Comparison of ENCODE assay signal across 8 cellular contexts in genomic region chr11:95849087-95849825, GRCh38. TPM values are rescaled to one million over a fixed set of nuclear protein-coding genes. Genes with fewer than 3 reads are reported as not detected.
DNase-seq lines count a peak whose midpoint lies in the region; ATAC-seq and TF ChIP-seq lines count a peak whose summit lies in the region.

No MANE protein-coding gene starts in this region.

- WGBS in endodermal cell (ENCODE audit: insufficient coverage in 1 of 2, insufficient read length in 1 of 2), 2 experiments, result 84 to 98% methylated on average over 5 to 6 of the region's 6 CpGs
- WGBS in mesenchymal stem cell, result 81% methylated on average over 6 of the region's 6 CpGs

- peaks cover 4% of the 10 kb centered on the region for H3K79me1 ChIP-seq in mesenchymal stem cell (replicated peaks; ENCODE audit: low read length, poor library complexity, severe bottlenecking)

- TF ChIP-seq CTCF in CD4-positive, alpha-beta T cell (IDR thresholded peaks at IDR 0.05), result peak; percentile 27
- TF ChIP-seq CTCF in KMS-11 (conservative IDR thresholded peaks at IDR 0.05; ENCODE audit: low read depth, low read length), result 0 out of 2 replicates have a peak, but pooled peaks have one; percentile 22
- peak; percentile 81 for TF ChIP-seq CTCF in endodermal cell (conservative IDR thresholded peaks at IDR 0.05)
- peak in 2 of 3 experiments; percentile 17 to 43 for TF ChIP-seq CTCF in vagina (IDR thresholded peaks at IDR 0.05)

- H3K79me2 ChIP-seq in KMS-11 (ENCODE audit: insufficient read depth, low read depth), result no peaks in the 10 kb centered on the region

- no peak overlapping the region for H2BK12ac ChIP-seq in mesenchymal stem cell (ENCODE audit: low read length in 2 of 2)

- no peaks in the 10 kb centered on the region for H4K20me1 ChIP-seq in KMS-11 (ENCODE audit: insufficient read depth)

- no peak overlapping the region for H3K4ac ChIP-seq in mesenchymal stem cell (ENCODE audit: low read depth in 1 of 2, low read length in 2 of 2)

- H4K91ac ChIP-seq in mesenchymal stem cell (ENCODE audit: low read length), result no peak overlapping the region

- H3K4me2 ChIP-seq in KMS-11 (no peak overlapping the region), mesenchymal stem cell (ENCODE audit: low read length, poor library complexity, severe bottlenecking) (no peak overlapping the region)

- H3K4me1 Mint-ChIP-seq in CD4-positive, alpha-beta T cell (ENCODE audit: low read depth), result no peaks in the 10 kb centered on the region
- peaks cover 12% of the 10 kb centered on the region for H3K4me1 Mint-ChIP-seq in endodermal cell

- no peak overlapping the region for H3K4me3 Mint-ChIP-seq in CD4-positive, alpha-beta T cell
- H3K4me3 Mint-ChIP-seq in endodermal cell, result no peak overlapping the region

- TF ChIP-seq POLR2A in vagina (IDR thresholded peaks at IDR 0.05), result no peak

- no peaks in the 10 kb centered on the region for H3K9me3 ChIP-seq in CD4-positive, alpha-beta T cell (ENCODE audit: control insufficient read depth, low read length)
- H3K9me3 ChIP-seq in endodermal cell (ENCODE audit: control insufficient read depth, low read length), result no peaks in the 10 kb centered on the region
- no peaks in the 10 kb centered on the region for H3K9me3 ChIP-seq in mesenchymal stem cell (ENCODE audit: control insufficient read depth, low read length)
- H3K9me3 ChIP-seq in vagina, result no peaks in the 10 kb centered on the region

- ATAC-seq in CD4-positive, alpha-beta T cell (ENCODE audit: poor library complexity), result peak; percentile 65
- ATAC-seq in GM18868 (IDR thresholded peaks at IDR 0.05; ENCODE audit: unreplicated experiment), result peak; percentile 67

- peaks cover 40% of the 10 kb centered on the region for H3K36me3 Mint-ChIP-seq in CD4-positive, alpha-beta T cell (ENCODE audit: low read depth)
- H3K36me3 Mint-ChIP-seq in endodermal cell (ENCODE audit: low read depth), result peaks cover 34% of the 10 kb centered on the region

- H2BK120ac ChIP-seq in mesenchymal stem cell (ENCODE audit: low read depth, low read length), result no peak overlapping the region

- CTCF ChIA-PET in CD4-positive, alpha-beta T cell (lab: Charles Lee), result interaction anchor here (0.9 to 1.9 kb wide), 5 partner anchors 13 to 1346 kb away, joined by 3 to 6 read pairs (median 4); partner anchors contain the start of gene MAML2

- no peaks in the 10 kb centered on the region for H3K4me1 ChIP-seq in KMS-11 (ENCODE audit: low read depth, poor library complexity, severe bottlenecking)
- H3K4me1 ChIP-seq in endodermal cell (ENCODE audit: control insufficient read depth, insufficient read depth, low read length), result no peaks in the 10 kb centered on the region
- no peaks in the 10 kb centered on the region for H3K4me1 ChIP-seq in mesenchymal stem cell (ENCODE audit: control insufficient read depth, insufficient read depth, low read depth, low read length)
- H3K4me1 ChIP-seq in vagina, result no peaks in the 10 kb centered on the region

- no peak overlapping the region for H3K9ac ChIP-seq in KMS-11
- no peak overlapping the region for H3K9ac ChIP-seq in endodermal cell (ENCODE audit: extremely low read depth, low read length, poor library complexity, severe bottlenecking)
- peak overlapping the region; percentile 51 for H3K9ac ChIP-seq in mesenchymal stem cell (ENCODE audit: low read length)

- no peak overlapping the region for H4K8ac ChIP-seq in mesenchymal stem cell (ENCODE audit: low read length)

- H3K27ac ChIP-seq in CD4-positive, alpha-beta T cell (ENCODE audit: low read depth, low read length), result no peak overlapping the region
- H3K27ac ChIP-seq in KMS-11 (no peak overlapping the region), endodermal cell (ENCODE audit: low read depth, low read length) (no peak overlapping the region), mesenchymal stem cell (ENCODE audit: low read length, poor library complexity, severe bottlenecking) (no peak overlapping the region), vagina (no peak overlapping the region)

- intact Hi-C loops in CD4-positive, alpha-beta T cell (cut with DNase I, micrococcal nuclease), result loop anchor here in 1 of 2 experiments (1.0 kb wide), 1 partner anchor 494 kb away; the partner anchor contains the start of gene MAML2
- intact Hi-C loops in vagina (cut with DNase I), result loop anchor here (10.0 kb wide), 1 partner anchor 546 kb away; the partner anchor contains the start of gene JRKL

- POLR2A ChIA-PET in CD4-positive, alpha-beta T cell (lab: Charles Lee), result interaction anchor here (0.6 to 1.6 kb wide), 4 partner anchors 67 to 545 kb away, joined by 3 to 6 read pairs (median 4); partner anchors contain the start of genes CCDC82 and JRKL

- H3K27ac Mint-ChIP-seq in CD4-positive, alpha-beta T cell, result no peak overlapping the region
- no peak overlapping the region for H3K27ac Mint-ChIP-seq in endodermal cell

- no peak overlapping the region for H3K4me3 ChIP-seq in KMS-11 (IDR thresholded peaks at IDR 0.05; ENCODE audit: insufficient read depth, low read depth, low read length)
- no peak overlapping the region for H3K4me3 ChIP-seq in endodermal cell (ENCODE audit: low read length)
- H3K4me3 ChIP-seq in mesenchymal stem cell (ENCODE audit: insufficient read depth in 1 of 2, low read depth in 1 of 2, low read length in 2 of 2), result no peak overlapping the region
- H3K4me3 ChIP-seq in vagina, result no peak overlapping the region

- no peak overlapping the region for H3K23ac ChIP-seq in mesenchymal stem cell (ENCODE audit: low read length in 2 of 2)

- no peak overlapping the region for H3K14ac ChIP-seq in mesenchymal stem cell (ENCODE audit: low read length in 2 of 2)

- H3K27me3 Mint-ChIP-seq in CD4-positive, alpha-beta T cell, result no peaks in the 10 kb centered on the region
- no peaks in the 10 kb centered on the region for H3K27me3 Mint-ChIP-seq in endodermal cell (ENCODE audit: insufficient read depth)

- no peak overlapping the region for H2BK5ac ChIP-seq in mesenchymal stem cell (ENCODE audit: low read depth, low read length, poor library complexity, severe bottlenecking)

- H2AFZ ChIP-seq in KMS-11 (ENCODE audit: low read depth) (no peak overlapping the region), mesenchymal stem cell (ENCODE audit: low read depth, low read length) (no peak overlapping the region)

- no peak overlapping the region for H2AK5ac ChIP-seq in mesenchymal stem cell (ENCODE audit: low read length, severe bottlenecking)

- H3K18ac ChIP-seq in mesenchymal stem cell (ENCODE audit: low read depth in 1 of 2, low read length in 2 of 2), result no peak overlapping the region

- H3K9me3 Mint-ChIP-seq in CD4-positive, alpha-beta T cell, result no peaks in the 10 kb centered on the region
- H3K9me3 Mint-ChIP-seq in endodermal cell, result no peaks in the 10 kb centered on the region

- no peaks in the 10 kb centered on the region for H3K27me3 ChIP-seq in CD4-positive, alpha-beta T cell (ENCODE audit: control insufficient read depth, insufficient read depth, low read length)
- H3K27me3 ChIP-seq in KMS-11 (ENCODE audit: insufficient read depth, low read depth), result no peaks in the 10 kb centered on the region
- no peaks in the 10 kb centered on the region for H3K27me3 ChIP-seq in endodermal cell (ENCODE audit: control insufficient read depth, insufficient read depth, low read length, poor library complexity, severe bottlenecking)
- no peaks in the 10 kb centered on the region for H3K27me3 ChIP-seq in mesenchymal stem cell (ENCODE audit: control insufficient read depth in 1 of 2, insufficient read depth in 1 of 2, low read length in 2 of 2)
- no peaks in the 10 kb centered on the region for H3K27me3 ChIP-seq in vagina

- no peaks in the 10 kb centered on the region for H3K36me3 ChIP-seq in KMS-11 (ENCODE audit: insufficient read depth)
- H3K36me3 ChIP-seq in endodermal cell (ENCODE audit: control insufficient read depth, insufficient read depth, low read length), result peaks cover 54% of the 10 kb centered on the region
- H3K36me3 ChIP-seq in mesenchymal stem cell (ENCODE audit: control insufficient read depth in 1 of 2, insufficient read depth in 2 of 2, low read depth in 1 of 2, low read length in 2 of 2), result peaks cover 8 to 54% of the 10 kb centered on the region in 2 experiments
- peaks cover 0 to 21% of the 10 kb centered on the region in 2 donors for H3K36me3 ChIP-seq in vagina

- no peak overlapping the region for H2BK15ac ChIP-seq in mesenchymal stem cell (ENCODE audit: low read depth, poor library complexity, severe bottlenecking)

- peak in 5 of 10 experiments; percentile 2 to 23 (median 6) for DNase-seq in CD4-positive, alpha-beta T cell
- DNase-seq in SW480 (ENCODE audit: low spot score) (peak; percentile 82), endodermal cell (peak; percentile 77), mesenchymal stem cell (peak; percentile 76), vagina (ENCODE audit: extremely low spot score in 2 of 2) (no peak), NCI-H1694 (lab: John Stamatoyannopoulos, UW) (no peak)

RNA-seq across cellular contexts. Expression of gene CEP57, which starts 59.0 kb away (rescaled TPM):
- total RNA-seq in CD4-positive, alpha-beta T cell, result 10 to 100 TPM; 43.5 to 46.6 TPM
- total RNA-seq in endodermal cell (10 to 100 TPM; 54.6 to 88.1 TPM), vagina (43.2 TPM)
- polyA plus RNA-seq in endodermal cell (2013, experiment 1 of 2), result 64.3 TPM
- 59.1 TPM for polyA plus RNA-seq in endodermal cell (2013, experiment 2 of 2)
- 25.9 TPM for polyA plus RNA-seq in mesenchymal stem cell (2013, experiment 1 of 2)
- 26.4 TPM for polyA plus RNA-seq in mesenchymal stem cell (2013, experiment 2 of 2)

RNA-seq across cellular contexts. Expression of gene FAM76B, which starts 59.7 kb away (rescaled TPM):
- total RNA-seq in CD4-positive, alpha-beta T cell, result 100 to 1,000 TPM in 1 of 2 experiments, 10 to 100 TPM in 1; 95.1 to 101 TPM
- total RNA-seq in endodermal cell, result 10 to 100 TPM; 36.5 to 40.2 TPM
- 51.1 TPM for polyA plus RNA-seq in endodermal cell (2013, experiment 1 of 2)
- polyA plus RNA-seq in endodermal cell (2013, experiment 2 of 2), result 44.1 TPM
- 16.6 TPM for polyA plus RNA-seq in mesenchymal stem cell (2013, experiment 1 of 2)
- polyA plus RNA-seq in mesenchymal stem cell (2013, experiment 2 of 2), result 16.8 TPM
- total RNA-seq in vagina, result 28.2 TPM

Comparison
In these comparisons a context has a peak if more than half of its experiments do, and no peak if none do; other contexts are left out.
1. DNase-seq: peak in SW480 (single experiment), endodermal cell (single experiment) and mesenchymal stem cell (single experiment); none in vagina (0 of 2) and NCI-H1694 (single experiment).
2. CTCF ChIP-seq: peak in every context shown above with its lines; median percentile 81 in endodermal cell; 30 in vagina; 27 in CD4-positive, alpha-beta T cell; 22 in KMS-11.